Comparison of ENCODE assay signal across 8 cellular contexts in genomic region chr1:224356685-224357625, GRCh38. TPM values are rescaled to one million over a fixed set of nuclear protein-coding genes. Genes with fewer than 3 reads are reported as not detected.
DNase-seq lines count a peak whose midpoint lies in the region; ATAC-seq and TF ChIP-seq lines count a peak whose summit lies in the region.

TSS of gene CNIH4 (plus strand) at chr1:224356879. CDS start at chr1:224356925, 46 bp downstream.

- peaks cover 33% of the 10 kb centered on the region for H3K4me1 ChIP-seq in CD8-positive, alpha-beta T cell (ENCODE audit: insufficient read depth, low read length)
- H3K4me1 ChIP-seq in effector memory CD4-positive, alpha-beta T cell (ENCODE audit: control insufficient read depth, insufficient read depth, low read length, poor library complexity, severe bottlenecking): peaks cover 12% of the 10 kb centered on the region

- peaks cover 53% of the 10 kb centered on the region for H3K4me1 Mint-ChIP-seq in CD8-positive, alpha-beta T cell (ENCODE audit: low read depth)

- peaks cover 17% of the 10 kb centered on the region for H3K36me3 Mint-ChIP-seq in CD8-positive, alpha-beta T cell

- ATAC-seq in CD8-positive, alpha-beta T cell: peak; percentile 99
- ATAC-seq in GM19467 (IDR thresholded peaks at IDR 0.05; ENCODE audit: unreplicated experiment): peak; percentile 99

- CTCF ChIA-PET in CD8-positive, alpha-beta T cell (lab: Charles Lee): interaction anchor here (1.0 to 1.9 kb wide), 3 partner anchors 23 to 1227 kb away, joined by 3 to 10 read pairs (median 6); no protein-coding TSS in a partner anchor

- peak; percentile 81 to 94 (median 90) for DNase-seq in CD8-positive, alpha-beta T cell
- DNase-seq in HS-27A (ENCODE audit: low read depth) (peak; percentile 83), NK-92 (lab: John Stamatoyannopoulos, UW; ENCODE audit: unreplicated experiment) (peak; percentile 38), lung microvascular endothelial cell (ENCODE audit: low read depth in 2 of 2) (peak; percentile 95 to 96)
- DNase-seq in activated CD8-positive, alpha-beta memory T cell treated with anti-CD3 and anti-CD28 coated beads for 24 hours: peak; percentile 93
- peak; percentile 80 to 87 (median 87) for DNase-seq in effector memory CD4-positive, alpha-beta T cell
- peak; percentile 84 to 87 (median 84) for DNase-seq in stimulated activated CD4-positive, alpha-beta T cell treated with anti-CD3 and anti-CD28 coated beads, TNF-alpha, amount 100 ng/mL, for 48 hours (ENCODE audit: low read depth in 3 of 3)

- no peaks in the 10 kb centered on the region for H3K27me3 Mint-ChIP-seq in CD8-positive, alpha-beta T cell (ENCODE audit: low read depth)

- no peaks in the 10 kb centered on the region for H3K36me3 ChIP-seq in CD8-positive, alpha-beta T cell (ENCODE audit: insufficient read depth, low read length)
- H3K36me3 ChIP-seq in effector memory CD4-positive, alpha-beta T cell (ENCODE audit: control insufficient read depth, insufficient read depth, low read length): no peaks in the 10 kb centered on the region

- POLR2A ChIA-PET in CD8-positive, alpha-beta T cell (lab: Charles Lee): interaction anchor here (0.9 to 2.0 kb wide), 5 partner anchors 10 to 174 kb away, joined by 3 to 5 read pairs (median 4); partner anchors contain the start of gene DEGS1

- TF ChIP-seq CTCF in CD8-positive, alpha-beta T cell (IDR thresholded peaks at IDR 0.05): no peak

- H3K4me3 Mint-ChIP-seq in CD8-positive, alpha-beta T cell: peak within 1 kb of the TSS; percentile 87

- H3K9me3 ChIP-seq in CD8-positive, alpha-beta T cell (ENCODE audit: low read length): no peaks in the 10 kb centered on the region
- no peaks in the 10 kb centered on the region for H3K9me3 ChIP-seq in effector memory CD4-positive, alpha-beta T cell (ENCODE audit: control insufficient read depth, low read length)

- no peaks in the 10 kb centered on the region for H3K27me3 ChIP-seq in CD8-positive, alpha-beta T cell (ENCODE audit: insufficient read depth, low read length)
- no peaks in the 10 kb centered on the region for H3K27me3 ChIP-seq in effector memory CD4-positive, alpha-beta T cell (replicated peaks; ENCODE audit: control insufficient read depth, insufficient read depth, low read length, poor library complexity, severe bottlenecking)

- no peaks in the 10 kb centered on the region for H3K9me3 Mint-ChIP-seq in CD8-positive, alpha-beta T cell

- peak within 1 kb of the TSS; percentile 63 for H3K27ac ChIP-seq in CD8-positive, alpha-beta T cell (ENCODE audit: low read depth, low read length)
- peak within 1 kb of the TSS; percentile 82 for H3K27ac ChIP-seq in effector memory CD4-positive, alpha-beta T cell (ENCODE audit: insufficient read depth, low read length, poor library complexity, severe bottlenecking)

- H3K27ac Mint-ChIP-seq in CD8-positive, alpha-beta T cell: peak within 1 kb of the TSS; percentile 92

- peak within 1 kb of the TSS; percentile 60 for H3K4me3 ChIP-seq in CD8-positive, alpha-beta T cell (ENCODE audit: low read depth, low read length)
- peak within 1 kb of the TSS; percentile 88 for H3K4me3 ChIP-seq in effector memory CD4-positive, alpha-beta T cell (ENCODE audit: insufficient read depth, low read depth, low read length, poor library complexity, severe bottlenecking)

- intact Hi-C loops in CD8-positive, alpha-beta T cell (cut with DNase I, micrococcal nuclease): loop anchor here (1.0 to 10.0 kb wide), 7 partner anchors 24 to 1712 kb away; partner anchors contain the start of genes FBXO28 (in 2 of the 2), NVL (in 2 of the 2), WDR26 (in 2 of the 2) and DEGS1 (in 1 of the 2)

RNA-seq across cellular contexts. Expression of gene CNIH4, which starts in this region (rescaled TPM):
- 10 to 100 TPM; 26.5 to 28.6 TPM for total RNA-seq in CD8-positive, alpha-beta T cell
- total RNA-seq in lung microvascular endothelial cell: 101 and 111 TPM in 2 replicates

Comparison
In these comparisons a context has a peak if more than half of its experiments do, and no peak if none do; other contexts are left out.
1. Peak in every context shown above with its lines: DNase-seq, ATAC-seq, H3K4me3 ChIP-seq and H3K27ac ChIP-seq.
2. DNase-seq: peak in every context shown above with its lines; median percentile 96 in lung microvascular endothelial cell; 93 in activated CD8-positive, alpha-beta memory T cell treated with anti-CD3 and anti-CD28 coated beads for 24 hours; 90 in CD8-positive, alpha-beta T cell; 87 in effector memory CD4-positive, alpha-beta T cell; 84 in stimulated activated CD4-positive, alpha-beta T cell treated with anti-CD3 and anti-CD28 coated beads, TNF-alpha, amount 100 ng/mL, for 48 hours; 83 in HS-27A; 38 in NK-92.